In genomic region chr2:154394600-154394999, GRCh38 we compare ENCODE assay signal across 1 cellular context.
TF ChIP-seq lines count a peak whose summit lies in the region.

No MANE protein-coding gene starts in this region.

TF ChIP-seq in HepG2, 621 proteins besides CTCF, POLR2A, EP300 and RAD21 (continued from another document and continues in another):
- TF ChIP-seq DRAP1 (CRISPR knock-in tag; IDR thresholded peaks at IDR 0.05) (no peak), DBP (CRISPR knock-in tag; IDR thresholded peaks at IDR 0.05; ENCODE audit: not compliant biosample characterization) (no peak), ZNF382 (CRISPR knock-in tag; IDR thresholded peaks at IDR 0.05; ENCODE audit: borderline replicate concordance) (no peak), ZMYM3 (CRISPR knock-in tag; IDR thresholded peaks at IDR 0.05) (no peak), CCDC6 (CRISPR knock-in tag; IDR thresholded peaks at IDR 0.05) (no peak), ISL2 (CRISPR knock-in tag; IDR thresholded peaks at IDR 0.05) (peak; percentile 62; the same call in 1 of the 2 replicates), RXRB (CRISPR knock-in tag; IDR thresholded peaks at IDR 0.05; ENCODE audit: borderline replicate concordance) (peak; percentile 52; the same call in 1 of the 2 replicates), FIP1L1 (IDR thresholded peaks at IDR 0.05; ENCODE audit: borderline replicate concordance, insufficient read depth, low read depth, low read length) (no peak), LCORL (IDR thresholded peaks at IDR 0.05) (no peak), LCORL (CRISPR knock-in tag; IDR thresholded peaks at IDR 0.05) (peak; percentile 37; the same call in 1 of the 2 replicates), FOXP4 (CRISPR knock-in tag; IDR thresholded peaks at IDR 0.05) (peak; percentile 83), BRD4 (CRISPR knock-in tag; IDR thresholded peaks at IDR 0.05) (no peak), KLF16 (CRISPR knock-in tag; IDR thresholded peaks at IDR 0.05) (peak in 1 of 2 experiments; percentile 67; a peak in 1 of 4 replicates), RFXANK (CRISPR knock-in tag; IDR thresholded peaks at IDR 0.05) (no peak), TEAD3 (CRISPR knock-in tag; optimal IDR thresholded peaks at IDR 0.05; ENCODE audit: borderline replicate concordance) (peak; percentile 23), TBL1XR1 (IDR thresholded peaks at IDR 0.05; ENCODE audit: borderline replicate concordance, low read length, partially characterized antibody) (peak; percentile 83), POGZ (CRISPR knock-in tag; IDR thresholded peaks at IDR 0.05) (peak; percentile 52), ZFP36 (IDR thresholded peaks at IDR 0.05; ENCODE audit: borderline replicate concordance, low read depth, low read length, partially characterized antibody) (no peak), THAP8 (CRISPR knock-in tag; IDR thresholded peaks at IDR 0.05; ENCODE audit: borderline replicate concordance) (no peak), SOX13 (IDR thresholded peaks at IDR 0.05) (no peak), SOX13 (CRISPR knock-in tag; conservative IDR thresholded peaks at IDR 0.05 in 1 of 2, IDR thresholded peaks at IDR 0.05 in 1 of 2) (peak in 1 of 2 experiments; percentile 68; a peak in 1 of 4 replicates), SALL1 (CRISPR knock-in tag; IDR thresholded peaks at IDR 0.05) (peak; percentile 11; the same call in 1 of the 2 replicates), ARNT2 (CRISPR knock-in tag; IDR thresholded peaks at IDR 0.05; ENCODE audit: low read depth) (no peak), ZFX (CRISPR knock-in tag; IDR thresholded peaks at IDR 0.05; ENCODE audit: low read depth) (no peak), MAX (IDR thresholded peaks at IDR 0.05) (no peak), ZBTB7A (CRISPR knock-in tag; IDR thresholded peaks at IDR 0.05) (no peak), RBAK (CRISPR knock-in tag; IDR thresholded peaks at IDR 0.05) (no peak), ZHX2 (IDR thresholded peaks at IDR 0.05; ENCODE audit: low read depth) (no peak), ZHX2 (CRISPR knock-in tag; IDR thresholded peaks at IDR 0.05; ENCODE audit: borderline replicate concordance) (no peak), CREM (IDR thresholded peaks at IDR 0.05) (peak; percentile 44; the same call in 1 of the 2 replicates), CREM (CRISPR knock-in tag; IDR thresholded peaks at IDR 0.05) (no peak), ZNF580 (CRISPR knock-in tag; IDR thresholded peaks at IDR 0.05; ENCODE audit: borderline replicate concordance, low read depth) (no peak), AHDC1 (CRISPR knock-in tag; IDR thresholded peaks at IDR 0.05; ENCODE audit: borderline replicate concordance) (peak; percentile 89; the same call in 1 of the 2 replicates), ZNF441 (CRISPR knock-in tag; IDR thresholded peaks at IDR 0.05; ENCODE audit: borderline replicate concordance) (no peak), BHLHE40 (IDR thresholded peaks at IDR 0.05; ENCODE audit: low read length) (no peak), AHR (CRISPR knock-in tag; IDR thresholded peaks at IDR 0.05) (no peak), KAT2B (IDR thresholded peaks at IDR 0.05; ENCODE audit: borderline replicate concordance, low read depth, low read length) (peak; percentile 38), SMAD3 (CRISPR knock-in tag; IDR thresholded peaks at IDR 0.05) (peak; percentile 68; the same call in 1 of the 2 replicates), NR2C2 (CRISPR knock-in tag; IDR thresholded peaks at IDR 0.05; ENCODE audit: borderline replicate concordance) (no peak), SNAI1 (CRISPR knock-in tag; IDR thresholded peaks at IDR 0.05; ENCODE audit: borderline replicate concordance) (no peak), PAXIP1 (CRISPR knock-in tag; conservative IDR thresholded peaks at IDR 0.05) (peak; percentile 80), ZNF563 (CRISPR knock-in tag; IDR thresholded peaks at IDR 0.05) (no peak), CHCHD3 (CRISPR knock-in tag; IDR thresholded peaks at IDR 0.05) (no peak), ZNF205 (CRISPR knock-in tag; IDR thresholded peaks at IDR 0.05) (no peak), RBFOX2 (IDR thresholded peaks at IDR 0.05; ENCODE audit: low read depth, low read length) (no peak), ZNF17 (CRISPR knock-in tag; IDR thresholded peaks at IDR 0.05) (no peak), CAMTA2 (CRISPR knock-in tag; IDR thresholded peaks at IDR 0.05; ENCODE audit: borderline replicate concordance) (no peak), TOE1 (CRISPR knock-in tag; IDR thresholded peaks at IDR 0.05) (0 out of 2 replicates have a peak, but pooled peaks have one; percentile 43)
